Comparison of ENCODE assay signal across 17 cellular contexts in genomic region chr7:158098125-158099030, GRCh38.
"Had no signal": no experiment of that assay in that cellular context is flagged by ENCODE, and none has a peak within 500 bp of the region (broad histone marks: within the 10 kb centered on the region; RNA-seq: fewer than 3 reads in every experiment).

No MANE protein-coding gene starts in this region.

- H3K9me3 ChIP-seq: ovary, thyroid gland, vagina had no signal

- DNase-seq: activated B cell treated with CpG ODN at 0.5 μM for 24 hours; activated CD4-positive, alpha-beta T cell treated with anti-CD3 and anti-CD28 coated beads for 48 hours; activated CD8-positive, alpha-beta memory T cell treated with anti-CD3 and anti-CD28 coated beads, Interleukin-2, amount 50 U/mL, for 4 hours; activated CD8-positive, alpha-beta T cell treated with anti-CD3 and anti-CD28 coated beads for 36 hours; activated naive CD4-positive, alpha-beta T cell treated with anti-CD3 and anti-CD28 coated beads for 36 hours; erythroblast; heart right ventricle; stimulated activated CD4-positive, alpha-beta T cell treated with anti-CD3 and anti-CD28 coated beads, Interleukin-12 subunit alpha, Interleukin-12 subunit beta, amount 100 ng/mL, for 4 hours; stimulated activated CD4-positive, alpha-beta T cell treated with anti-CD3 and anti-CD28 coated beads, Interleukin-2, amount 100 ng/mL, for 24 hours; SW 1271; thyroid gland had no signal

- H3K9me3 Mint-ChIP-seq: activated CD8-positive, alpha-beta T cell treated with anti-CD3 and anti-CD28 coated beads for 36 hours; activated naive CD4-positive, alpha-beta T cell treated with anti-CD3 and anti-CD28 coated beads for 36 hours had no signal

- ATAC-seq: activated CD8-positive, alpha-beta T cell treated with anti-CD3 and anti-CD28 coated beads for 36 hours; gastroesophageal sphincter; heart right ventricle; left lung had no signal

- H3K4me3 ChIP-seq: dorsolateral prefrontal cortex, gastroesophageal sphincter, heart right ventricle, left lung, ovary, thyroid gland, vagina had no signal

- H3K27ac Mint-ChIP-seq: activated B cell treated with CpG ODN at 0.5 μM for 24 hours; activated CD8-positive, alpha-beta T cell treated with anti-CD3 and anti-CD28 coated beads for 36 hours; activated naive CD4-positive, alpha-beta T cell treated with anti-CD3 and anti-CD28 coated beads for 36 hours; nephron had no signal

- H3K4me1 Mint-ChIP-seq: activated B cell treated with CpG ODN at 0.5 μM for 24 hours, nephron had no signal

- H3K27ac ChIP-seq: dorsolateral prefrontal cortex, gastroesophageal sphincter, heart right ventricle, left lung, ovary, thyroid gland, vagina had no signal

- H3K36me3 ChIP-seq: gastroesophageal sphincter, heart right ventricle, left lung, ovary, thyroid gland, vagina had no signal

- H3K4me1 ChIP-seq: gastroesophageal sphincter, heart right ventricle, left lung, thyroid gland, vagina had no signal

- H3K4me3 Mint-ChIP-seq: activated B cell treated with CpG ODN at 0.5 μM for 24 hours; activated CD8-positive, alpha-beta T cell treated with anti-CD3 and anti-CD28 coated beads for 36 hours; activated naive CD4-positive, alpha-beta T cell treated with anti-CD3 and anti-CD28 coated beads for 36 hours; nephron had no signal

- H3K27me3 Mint-ChIP-seq: activated B cell treated with CpG ODN at 0.5 μM for 24 hours had no signal

- H3K27me3 ChIP-seq: ovary, thyroid gland, vagina had no signal
